In genomic region chr4:88533937-88534750, GRCh38 we compare ENCODE assay signal across 1 cellular context.
TF ChIP-seq lines count a peak whose summit lies in the region.

No MANE protein-coding gene starts in this region.

TF ChIP-seq in SK-N-SH, 30 proteins besides CTCF, POLR2A, EP300 and RAD21 (continued from another document):
- TF ChIP-seq TAF1 (IDR thresholded peaks at IDR 0.05; ENCODE audit: borderline replicate concordance, low read depth, low read length) = 0 out of 2 replicates have a peak, but pooled peaks have one; percentile 37
- TF ChIP-seq EZH2phosphoT487 (IDR thresholded peaks at IDR 0.05; ENCODE audit: borderline replicate concordance, low read depth) = no peak
- TF ChIP-seq TEAD4 (IDR thresholded peaks at IDR 0.05; ENCODE audit: borderline replicate concordance, insufficient read depth) = peak; percentile 43; the same call in 1 of the 2 replicates
- peak; percentile 36; the same call in 1 of the 2 replicates for TF ChIP-seq YY1 (IDR thresholded peaks at IDR 0.05; ENCODE audit: low read depth)
- TF ChIP-seq GATA2 (CRISPR knock-in tag; IDR thresholded peaks at IDR 0.05) = no peak
- TF ChIP-seq REST (IDR thresholded peaks at IDR 0.05; ENCODE audit: low read depth, low read length) = no peak
